Comparison of ENCODE assay signal across 1 cellular context in the genomic region with DNA sequence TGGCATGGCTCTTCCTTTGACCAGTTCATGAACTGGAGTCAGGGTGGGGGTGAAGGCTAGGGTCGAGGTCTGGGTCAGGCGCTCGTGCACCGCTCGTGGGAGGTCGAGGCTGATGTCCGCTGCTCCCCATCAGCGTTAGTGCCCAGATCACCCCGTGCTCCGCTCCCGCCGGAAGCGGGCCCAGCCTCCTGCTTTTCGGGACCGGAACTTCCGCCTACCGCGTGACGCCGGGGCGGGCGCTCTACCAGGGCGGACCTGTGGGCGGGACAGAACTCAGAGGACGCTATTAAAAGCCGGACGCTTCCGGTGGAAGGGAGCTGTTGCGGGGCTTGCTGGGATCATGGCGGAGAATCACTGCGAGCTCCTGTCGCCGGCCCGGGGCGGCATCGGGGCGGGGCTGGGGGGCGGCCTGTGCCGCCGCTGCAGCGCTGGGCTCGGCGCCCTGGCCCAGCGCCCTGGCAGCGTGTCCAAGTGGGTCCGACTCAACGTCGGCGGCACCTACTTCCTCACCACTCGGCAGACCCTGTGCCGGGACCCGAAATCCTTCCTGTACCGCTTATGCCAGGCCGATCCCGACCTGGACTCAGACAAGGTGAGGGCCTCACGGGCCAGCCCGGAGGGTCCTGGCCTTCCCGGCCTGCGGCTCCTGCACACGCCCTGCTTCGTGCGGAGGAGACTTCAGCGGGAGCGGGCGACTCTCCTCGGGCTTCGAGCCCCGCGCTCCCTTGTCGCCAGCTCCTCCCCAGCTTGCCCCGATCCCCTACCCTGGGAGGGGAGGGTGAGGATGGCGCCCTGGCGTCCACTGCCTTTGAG.
TF ChIP-seq lines count a peak whose summit lies in the region.

A gene with protein sequence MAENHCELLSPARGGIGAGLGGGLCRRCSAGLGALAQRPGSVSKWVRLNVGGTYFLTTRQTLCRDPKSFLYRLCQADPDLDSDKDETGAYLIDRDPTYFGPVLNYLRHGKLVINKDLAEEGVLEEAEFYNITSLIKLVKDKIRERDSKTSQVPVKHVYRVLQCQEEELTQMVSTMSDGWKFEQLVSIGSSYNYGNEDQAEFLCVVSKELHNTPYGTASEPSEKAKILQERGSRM (plus strand): TSS at position 315 of the 813 bp plus-strand sequence. CDS start 26 bp downstream, at position 341.

TF ChIP-seq in HepG2, 621 proteins besides CTCF, POLR2A, EP300 and RAD21 (continued from another document and continues in another):
- TF ChIP-seq GTF3A (CRISPR knock-in tag; conservative IDR thresholded peaks at IDR 0.05) (peak; percentile 86; the same call in 1 of the 2 replicates), ZNF337 (CRISPR knock-in tag; IDR thresholded peaks at IDR 0.05; ENCODE audit: borderline replicate concordance, low read depth) (0 out of 2 replicates have a peak, but pooled peaks have one; percentile 38), FOXM1 (CRISPR knock-in tag; IDR thresholded peaks at IDR 0.05) (0 out of 2 replicates have a peak, but pooled peaks have one; percentile 46), TAF1 (CRISPR knock-in tag; IDR thresholded peaks at IDR 0.05) (peak; percentile 94), ZNF883 (CRISPR knock-in tag; IDR thresholded peaks at IDR 0.05; ENCODE audit: not compliant biosample characterization) (peak; percentile 84), ZNF547 (CRISPR knock-in tag; IDR thresholded peaks at IDR 0.05) (peak; percentile 93), JUNB (CRISPR knock-in tag; IDR thresholded peaks at IDR 0.05; ENCODE audit: borderline replicate concordance) (0 out of 2 replicates have a peak, but pooled peaks have one; percentile 22), ZNF598 (CRISPR knock-in tag; IDR thresholded peaks at IDR 0.05; ENCODE audit: borderline replicate concordance) (0 out of 2 replicates have a peak, but pooled peaks have one; percentile 70), YY1 (IDR thresholded peaks at IDR 0.05; ENCODE audit: insufficient read depth, insufficient replicate concordance, low read depth, low read length) (peak; percentile 96), ZSCAN31 (CRISPR knock-in tag; IDR thresholded peaks at IDR 0.05; ENCODE audit: low read depth) (peak; percentile 91), ZNF670 (CRISPR knock-in tag; IDR thresholded peaks at IDR 0.05; ENCODE audit: borderline replicate concordance) (no peak), U2AF2 (IDR thresholded peaks at IDR 0.05; ENCODE audit: low read depth, low read length) (no peak), PHF8 (CRISPR knock-in tag; IDR thresholded peaks at IDR 0.05) (peak; percentile 96), TOPORS (CRISPR knock-in tag; IDR thresholded peaks at IDR 0.05) (peak; percentile 93), HOXD1 (CRISPR knock-in tag; IDR thresholded peaks at IDR 0.05) (peak; percentile 89; the same call in 1 of the 2 replicates), MEF2D (CRISPR knock-in tag; IDR thresholded peaks at IDR 0.05) (no peak), ZNF143 (CRISPR knock-in tag; IDR thresholded peaks at IDR 0.05) (peak; percentile 90), DNMT3B (CRISPR knock-in tag; conservative IDR thresholded peaks at IDR 0.05) (no peak), NFRKB (IDR thresholded peaks at IDR 0.05) (no peak), ZNF331 (CRISPR knock-in tag; IDR thresholded peaks at IDR 0.05) (peak; percentile 96), SPEN (CRISPR knock-in tag; IDR thresholded peaks at IDR 0.05; ENCODE audit: low read depth) (peak; percentile 99), NBN (conservative IDR thresholded peaks at IDR 0.05) (no peak), ARNT2 (CRISPR knock-in tag; IDR thresholded peaks at IDR 0.05; ENCODE audit: low read depth) (peak; percentile 88), NR2F1 (CRISPR knock-in tag; IDR thresholded peaks at IDR 0.05) (peak in 1 of 2 experiments; percentile 36; a peak in 1 of 4 replicates), POLR2G (IDR thresholded peaks at IDR 0.05; ENCODE audit: low read depth, low read length) (peak; percentile 97), CC2D1A (CRISPR knock-in tag; IDR thresholded peaks at IDR 0.05) (no peak), ZBTB21 (CRISPR knock-in tag; IDR thresholded peaks at IDR 0.05) (peak; percentile 98), ELF3 (CRISPR knock-in tag; IDR thresholded peaks at IDR 0.05) (peak; percentile 100), MAFG (CRISPR knock-in tag; IDR thresholded peaks at IDR 0.05) (no peak), ISL2 (CRISPR knock-in tag; IDR thresholded peaks at IDR 0.05) (no peak; the same call in 1 of the 2 replicates), ZNF383 (CRISPR knock-in tag; IDR thresholded peaks at IDR 0.05; ENCODE audit: borderline replicate concordance) (peak; percentile 70; the same call in 1 of the 2 replicates), BCL6 (CRISPR knock-in tag; IDR thresholded peaks at IDR 0.05) (peak; percentile 70), ARHGAP35 (CRISPR knock-in tag; IDR thresholded peaks at IDR 0.05; ENCODE audit: borderline replicate concordance) (no peak; the same call in 1 of the 2 replicates), ZNF329 (CRISPR knock-in tag; IDR thresholded peaks at IDR 0.05; ENCODE audit: low read depth) (peak; percentile 77; the same call in 1 of the 2 replicates), NPAS2 (CRISPR knock-in tag; IDR thresholded peaks at IDR 0.05; ENCODE audit: borderline replicate concordance) (no peak), KDM6A (CRISPR knock-in tag; IDR thresholded peaks at IDR 0.05; ENCODE audit: low read depth) (no peak), ZZZ3 (CRISPR knock-in tag; IDR thresholded peaks at IDR 0.05; ENCODE audit: borderline replicate concordance) (peak; percentile 97; the same call in 1 of the 2 replicates), ZNF530 (CRISPR knock-in tag; IDR thresholded peaks at IDR 0.05; ENCODE audit: low read depth) (no peak), MATR3 (CRISPR knock-in tag; IDR thresholded peaks at IDR 0.05) (no peak), ZFY (CRISPR knock-in tag; IDR thresholded peaks at IDR 0.05) (peak; percentile 91), SRY (CRISPR knock-in tag; IDR thresholded peaks at IDR 0.05) (peak; percentile 96), KDM3A (CRISPR knock-in tag; IDR thresholded peaks at IDR 0.05; ENCODE audit: low read depth) (peak; percentile 98), ATF1 (CRISPR knock-in tag; IDR thresholded peaks at IDR 0.05) (peak; percentile 84), ZNF614 (CRISPR knock-in tag; IDR thresholded peaks at IDR 0.05; ENCODE audit: borderline replicate concordance) (peak; percentile 90), ZNF230 (CRISPR knock-in tag; IDR thresholded peaks at IDR 0.05) (peak; percentile 65; the same call in 1 of the 2 replicates), ZBTB38 (CRISPR knock-in tag; IDR thresholded peaks at IDR 0.05) (peak; percentile 83), PAWR (CRISPR knock-in tag; IDR thresholded peaks at IDR 0.05; ENCODE audit: borderline replicate concordance) (0 out of 2 replicates have a peak, but pooled peaks have one; percentile 77), FOXK1 (CRISPR knock-in tag; IDR thresholded peaks at IDR 0.05; ENCODE audit: borderline replicate concordance, low read depth) (peak; percentile 96), ZFP90 (CRISPR knock-in tag; IDR thresholded peaks at IDR 0.05; ENCODE audit: borderline replicate concordance) (peak; percentile 72), SRSF9 (IDR thresholded peaks at IDR 0.05; ENCODE audit: borderline replicate concordance, insufficient read depth, low read depth, low read length, poor library complexity, severe bottlenecking) (no peak)
- TF ChIP-seq, protein P1, sequence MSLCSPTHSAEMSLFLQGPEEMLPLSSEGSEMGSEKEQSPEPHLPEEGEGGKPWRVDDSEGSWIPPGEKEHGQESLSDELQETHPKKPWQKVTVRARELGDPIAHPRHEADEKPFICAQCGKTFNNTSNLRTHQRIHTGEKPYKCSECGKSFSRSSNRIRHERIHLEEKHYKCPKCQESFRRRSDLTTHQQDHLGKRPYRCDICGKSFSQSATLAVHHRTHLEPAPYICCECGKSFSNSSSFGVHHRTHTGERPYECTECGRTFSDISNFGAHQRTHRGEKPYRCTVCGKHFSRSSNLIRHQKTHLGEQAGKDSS (CRISPR knock-in tag; IDR thresholded peaks at IDR 0.05; ENCODE audit: borderline replicate concordance, low read depth), result peak; percentile 93
- TF ChIP-seq, protein P2, sequence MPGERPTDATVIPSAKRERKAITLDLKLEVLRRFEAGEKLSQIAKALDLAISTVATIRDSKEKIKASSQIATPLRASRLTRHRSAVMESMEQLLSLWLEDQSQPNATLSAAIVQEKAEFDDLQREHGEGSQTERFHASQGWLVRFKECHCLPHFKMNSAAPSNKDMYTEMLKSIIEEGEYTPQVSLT (CRISPR knock-in tag; IDR thresholded peaks at IDR 0.05; ENCODE audit: borderline replicate concordance, low read depth), result no peak
- TF ChIP-seq, protein P3, sequence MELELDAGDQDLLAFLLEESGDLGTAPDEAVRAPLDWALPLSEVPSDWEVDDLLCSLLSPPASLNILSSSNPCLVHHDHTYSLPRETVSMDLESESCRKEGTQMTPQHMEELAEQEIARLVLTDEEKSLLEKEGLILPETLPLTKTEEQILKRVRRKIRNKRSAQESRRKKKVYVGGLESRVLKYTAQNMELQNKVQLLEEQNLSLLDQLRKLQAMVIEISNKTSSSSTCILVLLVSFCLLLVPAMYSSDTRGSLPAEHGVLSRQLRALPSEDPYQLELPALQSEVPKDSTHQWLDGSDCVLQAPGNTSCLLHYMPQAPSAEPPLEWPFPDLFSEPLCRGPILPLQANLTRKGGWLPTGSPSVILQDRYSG (CRISPR knock-in tag; IDR thresholded peaks at IDR 0.05), result no peak
- TF ChIP-seq, protein P4, sequence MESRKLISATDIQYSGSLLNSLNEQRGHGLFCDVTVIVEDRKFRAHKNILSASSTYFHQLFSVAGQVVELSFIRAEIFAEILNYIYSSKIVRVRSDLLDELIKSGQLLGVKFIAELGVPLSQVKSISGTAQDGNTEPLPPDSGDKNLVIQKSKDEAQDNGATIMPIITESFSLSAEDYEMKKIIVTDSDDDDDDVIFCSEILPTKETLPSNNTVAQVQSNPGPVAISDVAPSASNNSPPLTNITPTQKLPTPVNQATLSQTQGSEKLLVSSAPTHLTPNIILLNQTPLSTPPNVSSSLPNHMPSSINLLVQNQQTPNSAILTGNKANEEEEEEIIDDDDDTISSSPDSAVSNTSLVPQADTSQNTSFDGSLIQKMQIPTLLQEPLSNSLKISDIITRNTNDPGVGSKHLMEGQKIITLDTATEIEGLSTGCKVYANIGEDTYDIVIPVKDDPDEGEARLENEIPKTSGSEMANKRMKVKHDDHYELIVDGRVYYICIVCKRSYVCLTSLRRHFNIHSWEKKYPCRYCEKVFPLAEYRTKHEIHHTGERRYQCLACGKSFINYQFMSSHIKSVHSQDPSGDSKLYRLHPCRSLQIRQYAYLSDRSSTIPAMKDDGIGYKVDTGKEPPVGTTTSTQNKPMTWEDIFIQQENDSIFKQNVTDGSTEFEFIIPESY (CRISPR knock-in tag; IDR thresholded peaks at IDR 0.05), result peak; percentile 63
- TF ChIP-seq, protein P5, sequence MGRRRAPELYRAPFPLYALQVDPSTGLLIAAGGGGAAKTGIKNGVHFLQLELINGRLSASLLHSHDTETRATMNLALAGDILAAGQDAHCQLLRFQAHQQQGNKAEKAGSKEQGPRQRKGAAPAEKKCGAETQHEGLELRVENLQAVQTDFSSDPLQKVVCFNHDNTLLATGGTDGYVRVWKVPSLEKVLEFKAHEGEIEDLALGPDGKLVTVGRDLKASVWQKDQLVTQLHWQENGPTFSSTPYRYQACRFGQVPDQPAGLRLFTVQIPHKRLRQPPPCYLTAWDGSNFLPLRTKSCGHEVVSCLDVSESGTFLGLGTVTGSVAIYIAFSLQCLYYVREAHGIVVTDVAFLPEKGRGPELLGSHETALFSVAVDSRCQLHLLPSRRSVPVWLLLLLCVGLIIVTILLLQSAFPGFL (CRISPR knock-in tag; IDR thresholded peaks at IDR 0.05), result no peak
- TF ChIP-seq, protein P6, sequence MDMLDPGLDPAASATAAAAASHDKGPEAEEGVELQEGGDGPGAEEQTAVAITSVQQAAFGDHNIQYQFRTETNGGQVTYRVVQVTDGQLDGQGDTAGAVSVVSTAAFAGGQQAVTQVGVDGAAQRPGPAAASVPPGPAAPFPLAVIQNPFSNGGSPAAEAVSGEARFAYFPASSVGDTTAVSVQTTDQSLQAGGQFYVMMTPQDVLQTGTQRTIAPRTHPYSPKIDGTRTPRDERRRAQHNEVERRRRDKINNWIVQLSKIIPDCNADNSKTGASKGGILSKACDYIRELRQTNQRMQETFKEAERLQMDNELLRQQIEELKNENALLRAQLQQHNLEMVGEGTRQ (IDR thresholded peaks at IDR 0.05; ENCODE audit: low read depth, low read length), result peak; percentile 49
- TF ChIP-seq, protein P6 (CRISPR knock-in tag; IDR thresholded peaks at IDR 0.05; ENCODE audit: borderline replicate concordance), result peak; percentile 87
- TF ChIP-seq, protein P7, sequence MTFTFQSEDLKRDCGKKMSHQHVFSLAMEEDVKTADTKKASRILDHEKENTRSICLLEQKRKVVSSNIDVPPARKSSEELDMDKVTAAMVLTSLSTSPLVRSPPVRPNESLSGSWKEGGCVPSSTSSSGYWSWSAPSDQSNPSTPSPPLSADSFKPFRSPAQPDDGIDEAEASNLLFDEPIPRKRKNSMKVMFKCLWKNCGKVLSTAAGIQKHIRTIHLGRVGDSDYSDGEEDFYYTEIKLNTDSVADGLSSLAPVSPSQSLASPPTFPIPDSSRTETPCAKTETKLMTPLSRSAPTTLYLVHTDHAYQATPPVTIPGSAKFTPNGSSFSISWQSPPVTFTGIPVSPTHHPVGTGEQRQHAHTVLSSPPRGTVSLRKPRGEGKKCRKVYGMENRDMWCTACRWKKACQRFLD (CRISPR knock-in tag; IDR thresholded peaks at IDR 0.05; ENCODE audit: borderline replicate concordance), result peak; percentile 81; the same call in 1 of the 2 replicates
- TF ChIP-seq, protein P8, sequence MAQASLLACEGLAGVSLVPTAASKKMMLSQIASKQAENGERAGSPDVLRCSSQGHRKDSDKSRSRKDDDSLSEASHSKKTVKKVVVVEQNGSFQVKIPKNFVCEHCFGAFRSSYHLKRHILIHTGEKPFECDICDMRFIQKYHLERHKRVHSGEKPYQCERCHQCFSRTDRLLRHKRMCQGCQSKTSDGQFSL (CRISPR knock-in tag; IDR thresholded peaks at IDR 0.05), result peak; percentile 86; the same call in 1 of the 2 replicates
- TF ChIP-seq, protein P9, sequence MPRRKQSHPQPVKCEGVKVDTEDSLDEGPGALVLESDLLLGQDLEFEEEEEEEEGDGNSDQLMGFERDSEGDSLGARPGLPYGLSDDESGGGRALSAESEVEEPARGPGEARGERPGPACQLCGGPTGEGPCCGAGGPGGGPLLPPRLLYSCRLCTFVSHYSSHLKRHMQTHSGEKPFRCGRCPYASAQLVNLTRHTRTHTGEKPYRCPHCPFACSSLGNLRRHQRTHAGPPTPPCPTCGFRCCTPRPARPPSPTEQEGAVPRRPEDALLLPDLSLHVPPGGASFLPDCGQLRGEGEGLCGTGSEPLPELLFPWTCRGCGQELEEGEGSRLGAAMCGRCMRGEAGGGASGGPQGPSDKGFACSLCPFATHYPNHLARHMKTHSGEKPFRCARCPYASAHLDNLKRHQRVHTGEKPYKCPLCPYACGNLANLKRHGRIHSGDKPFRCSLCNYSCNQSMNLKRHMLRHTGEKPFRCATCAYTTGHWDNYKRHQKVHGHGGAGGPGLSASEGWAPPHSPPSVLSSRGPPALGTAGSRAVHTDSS (CRISPR knock-in tag; conservative IDR thresholded peaks at IDR 0.05), result no peak
